1 cellular context compared by ENCODE assay signal in the genomic region with DNA sequence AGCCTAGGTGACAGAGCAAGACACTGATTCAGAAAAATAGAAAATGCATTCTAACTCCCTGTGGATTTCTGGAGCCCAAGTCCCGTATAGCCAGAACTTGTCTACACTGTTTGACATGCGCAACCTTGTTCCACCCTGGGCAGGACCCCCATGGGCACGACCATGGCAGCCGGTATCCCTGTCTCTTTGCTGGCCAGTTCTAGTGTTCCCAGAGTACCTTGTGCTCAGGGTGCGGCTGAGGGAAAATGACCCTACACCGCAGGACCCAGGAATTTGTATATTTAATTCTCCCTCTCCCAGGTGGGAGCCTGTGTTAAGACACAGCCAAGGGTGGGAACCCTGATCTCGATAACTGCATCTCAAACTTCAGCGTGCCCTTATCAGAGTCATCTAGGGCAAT.
TF ChIP-seq lines count a peak whose summit lies in the region.

No MANE protein-coding gene starts in this region.

TF ChIP-seq in K562, 482 proteins besides CTCF, POLR2A, EP300 and RAD21:
- no peak for TF ChIP-seq TAF1 (IDR thresholded peaks at IDR 0.05; ENCODE audit: control insufficient read depth, extremely low read depth, insufficient read depth, low read length, severe bottlenecking)
- TF ChIP-seq CBFA2T2 (conservative IDR thresholded peaks at IDR 0.05): no peak
- TF ChIP-seq, protein P1, sequence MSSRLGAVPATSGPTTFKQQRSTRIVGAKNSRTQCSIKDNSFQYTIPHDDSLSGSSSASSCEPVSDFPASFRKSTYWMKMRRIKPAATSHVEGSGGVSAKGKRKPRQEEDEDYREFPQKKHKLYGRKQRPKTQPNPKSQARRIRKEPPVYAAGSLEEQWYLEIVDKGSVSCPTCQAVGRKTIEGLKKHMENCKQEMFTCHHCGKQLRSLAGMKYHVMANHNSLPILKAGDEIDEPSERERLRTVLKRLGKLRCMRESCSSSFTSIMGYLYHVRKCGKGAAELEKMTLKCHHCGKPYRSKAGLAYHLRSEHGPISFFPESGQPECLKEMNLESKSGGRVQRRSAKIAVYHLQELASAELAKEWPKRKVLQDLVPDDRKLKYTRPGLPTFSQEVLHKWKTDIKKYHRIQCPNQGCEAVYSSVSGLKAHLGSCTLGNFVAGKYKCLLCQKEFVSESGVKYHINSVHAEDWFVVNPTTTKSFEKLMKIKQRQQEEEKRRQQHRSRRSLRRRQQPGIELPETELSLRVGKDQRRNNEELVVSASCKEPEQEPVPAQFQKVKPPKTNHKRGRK (tag; IDR thresholded peaks at IDR 0.05): no peak
- TF ChIP-seq SAFB (IDR thresholded peaks at IDR 0.05; ENCODE audit: borderline replicate concordance, low read depth, low read length): no peak
- TF ChIP-seq CEBPB (tag; IDR thresholded peaks at IDR 0.05): no peak
- no peak for TF ChIP-seq SIRT6 (IDR thresholded peaks at IDR 0.05; ENCODE audit: low read depth, low read length)
- no peak for TF ChIP-seq EGR1 (conservative IDR thresholded peaks at IDR 0.05)
- TF ChIP-seq GTF3C2 (IDR thresholded peaks at IDR 0.05; ENCODE audit: borderline replicate concordance, extremely low read depth, insufficient read length): no peak
- TF ChIP-seq, protein P2, sequence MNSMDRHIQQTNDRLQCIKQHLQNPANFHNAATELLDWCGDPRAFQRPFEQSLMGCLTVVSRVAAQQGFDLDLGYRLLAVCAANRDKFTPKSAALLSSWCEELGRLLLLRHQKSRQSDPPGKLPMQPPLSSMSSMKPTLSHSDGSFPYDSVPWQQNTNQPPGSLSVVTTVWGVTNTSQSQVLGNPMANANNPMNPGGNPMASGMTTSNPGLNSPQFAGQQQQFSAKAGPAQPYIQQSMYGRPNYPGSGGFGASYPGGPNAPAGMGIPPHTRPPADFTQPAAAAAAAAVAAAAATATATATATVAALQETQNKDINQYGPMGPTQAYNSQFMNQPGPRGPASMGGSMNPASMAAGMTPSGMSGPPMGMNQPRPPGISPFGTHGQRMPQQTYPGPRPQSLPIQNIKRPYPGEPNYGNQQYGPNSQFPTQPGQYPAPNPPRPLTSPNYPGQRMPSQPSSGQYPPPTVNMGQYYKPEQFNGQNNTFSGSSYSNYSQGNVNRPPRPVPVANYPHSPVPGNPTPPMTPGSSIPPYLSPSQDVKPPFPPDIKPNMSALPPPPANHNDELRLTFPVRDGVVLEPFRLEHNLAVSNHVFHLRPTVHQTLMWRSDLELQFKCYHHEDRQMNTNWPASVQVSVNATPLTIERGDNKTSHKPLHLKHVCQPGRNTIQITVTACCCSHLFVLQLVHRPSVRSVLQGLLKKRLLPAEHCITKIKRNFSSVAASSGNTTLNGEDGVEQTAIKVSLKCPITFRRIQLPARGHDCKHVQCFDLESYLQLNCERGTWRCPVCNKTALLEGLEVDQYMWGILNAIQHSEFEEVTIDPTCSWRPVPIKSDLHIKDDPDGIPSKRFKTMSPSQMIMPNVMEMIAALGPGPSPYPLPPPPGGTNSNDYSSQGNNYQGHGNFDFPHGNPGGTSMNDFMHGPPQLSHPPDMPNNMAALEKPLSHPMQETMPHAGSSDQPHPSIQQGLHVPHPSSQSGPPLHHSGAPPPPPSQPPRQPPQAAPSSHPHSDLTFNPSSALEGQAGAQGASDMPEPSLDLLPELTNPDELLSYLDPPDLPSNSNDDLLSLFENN (IDR thresholded peaks at IDR 0.05; ENCODE audit: low read depth in 2 of 2, low read length in 2 of 2): no peak
TF ChIP-seq in K562: peak in this region for 0.
